2 cellular contexts compared by ENCODE assay signal in the genomic region with DNA sequence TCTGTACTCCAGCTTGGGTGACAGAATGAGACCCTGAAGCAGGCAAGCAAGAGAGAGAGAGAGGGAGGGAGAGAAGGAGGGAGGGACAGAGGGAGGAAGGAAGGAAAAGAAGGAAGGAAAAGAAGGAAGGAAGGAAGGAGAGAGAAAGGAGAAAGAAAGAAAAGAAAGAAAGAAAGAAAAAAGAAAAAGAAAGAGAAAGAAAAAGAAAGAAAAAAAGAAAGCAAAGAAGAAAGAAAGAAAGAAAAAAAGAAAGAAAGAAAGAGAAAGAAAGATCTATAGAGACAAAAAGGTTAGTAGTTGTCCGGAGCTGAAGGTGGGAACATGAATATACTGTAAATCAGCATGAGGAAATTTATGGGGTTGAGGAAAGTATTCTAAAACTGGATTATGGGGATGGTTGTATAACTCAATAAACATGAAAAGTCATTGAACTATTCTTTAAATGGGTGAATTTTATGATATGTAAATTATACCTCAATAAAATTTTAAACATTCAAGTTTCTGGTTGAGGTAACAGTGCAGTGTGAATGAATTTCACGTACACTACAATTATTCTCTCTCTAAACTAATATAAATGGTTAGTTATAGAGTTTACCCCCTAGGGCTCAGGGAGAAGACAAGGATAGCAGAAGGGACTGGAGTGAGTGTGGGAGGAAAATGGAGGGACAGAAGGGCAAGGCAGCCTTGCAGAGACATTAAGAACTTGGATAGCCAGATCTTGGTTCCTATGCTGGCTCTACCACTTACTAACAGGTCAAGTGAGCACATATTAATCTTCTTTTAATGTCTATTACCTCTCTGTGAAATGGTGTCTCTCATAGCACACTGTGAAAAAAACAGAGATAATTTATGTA.
TF ChIP-seq lines count a peak whose summit lies in the region.

No MANE protein-coding gene starts in this region.

TF ChIP-seq in GM23338, 12 proteins besides CTCF, POLR2A, EP300 and RAD21 (continues in another document):
- TF ChIP-seq CREB1 (CRISPR knock-in tag; IDR thresholded peaks at IDR 0.05; ENCODE audit: low read depth) (no peak), ZNF331 (CRISPR knock-in tag; IDR thresholded peaks at IDR 0.05; ENCODE audit: low read depth) (no peak), NANOG (IDR thresholded peaks at IDR 0.05; ENCODE audit: borderline replicate concordance) (no peak), JUNB (IDR thresholded peaks at IDR 0.05; ENCODE audit: unreplicated experiment) (no peak), POLR2AphosphoS5 (IDR thresholded peaks at IDR 0.05; ENCODE audit: low read depth) (no peak), ZNF114 (CRISPR knock-in tag; IDR thresholded peaks at IDR 0.05) (no peak), EZH2phosphoT487 (IDR thresholded peaks at IDR 0.05; ENCODE audit: unreplicated experiment) (no peak), STAT1 (IDR thresholded peaks at IDR 0.05; ENCODE audit: unreplicated experiment) (no peak)
- TF ChIP-seq, protein P1, sequence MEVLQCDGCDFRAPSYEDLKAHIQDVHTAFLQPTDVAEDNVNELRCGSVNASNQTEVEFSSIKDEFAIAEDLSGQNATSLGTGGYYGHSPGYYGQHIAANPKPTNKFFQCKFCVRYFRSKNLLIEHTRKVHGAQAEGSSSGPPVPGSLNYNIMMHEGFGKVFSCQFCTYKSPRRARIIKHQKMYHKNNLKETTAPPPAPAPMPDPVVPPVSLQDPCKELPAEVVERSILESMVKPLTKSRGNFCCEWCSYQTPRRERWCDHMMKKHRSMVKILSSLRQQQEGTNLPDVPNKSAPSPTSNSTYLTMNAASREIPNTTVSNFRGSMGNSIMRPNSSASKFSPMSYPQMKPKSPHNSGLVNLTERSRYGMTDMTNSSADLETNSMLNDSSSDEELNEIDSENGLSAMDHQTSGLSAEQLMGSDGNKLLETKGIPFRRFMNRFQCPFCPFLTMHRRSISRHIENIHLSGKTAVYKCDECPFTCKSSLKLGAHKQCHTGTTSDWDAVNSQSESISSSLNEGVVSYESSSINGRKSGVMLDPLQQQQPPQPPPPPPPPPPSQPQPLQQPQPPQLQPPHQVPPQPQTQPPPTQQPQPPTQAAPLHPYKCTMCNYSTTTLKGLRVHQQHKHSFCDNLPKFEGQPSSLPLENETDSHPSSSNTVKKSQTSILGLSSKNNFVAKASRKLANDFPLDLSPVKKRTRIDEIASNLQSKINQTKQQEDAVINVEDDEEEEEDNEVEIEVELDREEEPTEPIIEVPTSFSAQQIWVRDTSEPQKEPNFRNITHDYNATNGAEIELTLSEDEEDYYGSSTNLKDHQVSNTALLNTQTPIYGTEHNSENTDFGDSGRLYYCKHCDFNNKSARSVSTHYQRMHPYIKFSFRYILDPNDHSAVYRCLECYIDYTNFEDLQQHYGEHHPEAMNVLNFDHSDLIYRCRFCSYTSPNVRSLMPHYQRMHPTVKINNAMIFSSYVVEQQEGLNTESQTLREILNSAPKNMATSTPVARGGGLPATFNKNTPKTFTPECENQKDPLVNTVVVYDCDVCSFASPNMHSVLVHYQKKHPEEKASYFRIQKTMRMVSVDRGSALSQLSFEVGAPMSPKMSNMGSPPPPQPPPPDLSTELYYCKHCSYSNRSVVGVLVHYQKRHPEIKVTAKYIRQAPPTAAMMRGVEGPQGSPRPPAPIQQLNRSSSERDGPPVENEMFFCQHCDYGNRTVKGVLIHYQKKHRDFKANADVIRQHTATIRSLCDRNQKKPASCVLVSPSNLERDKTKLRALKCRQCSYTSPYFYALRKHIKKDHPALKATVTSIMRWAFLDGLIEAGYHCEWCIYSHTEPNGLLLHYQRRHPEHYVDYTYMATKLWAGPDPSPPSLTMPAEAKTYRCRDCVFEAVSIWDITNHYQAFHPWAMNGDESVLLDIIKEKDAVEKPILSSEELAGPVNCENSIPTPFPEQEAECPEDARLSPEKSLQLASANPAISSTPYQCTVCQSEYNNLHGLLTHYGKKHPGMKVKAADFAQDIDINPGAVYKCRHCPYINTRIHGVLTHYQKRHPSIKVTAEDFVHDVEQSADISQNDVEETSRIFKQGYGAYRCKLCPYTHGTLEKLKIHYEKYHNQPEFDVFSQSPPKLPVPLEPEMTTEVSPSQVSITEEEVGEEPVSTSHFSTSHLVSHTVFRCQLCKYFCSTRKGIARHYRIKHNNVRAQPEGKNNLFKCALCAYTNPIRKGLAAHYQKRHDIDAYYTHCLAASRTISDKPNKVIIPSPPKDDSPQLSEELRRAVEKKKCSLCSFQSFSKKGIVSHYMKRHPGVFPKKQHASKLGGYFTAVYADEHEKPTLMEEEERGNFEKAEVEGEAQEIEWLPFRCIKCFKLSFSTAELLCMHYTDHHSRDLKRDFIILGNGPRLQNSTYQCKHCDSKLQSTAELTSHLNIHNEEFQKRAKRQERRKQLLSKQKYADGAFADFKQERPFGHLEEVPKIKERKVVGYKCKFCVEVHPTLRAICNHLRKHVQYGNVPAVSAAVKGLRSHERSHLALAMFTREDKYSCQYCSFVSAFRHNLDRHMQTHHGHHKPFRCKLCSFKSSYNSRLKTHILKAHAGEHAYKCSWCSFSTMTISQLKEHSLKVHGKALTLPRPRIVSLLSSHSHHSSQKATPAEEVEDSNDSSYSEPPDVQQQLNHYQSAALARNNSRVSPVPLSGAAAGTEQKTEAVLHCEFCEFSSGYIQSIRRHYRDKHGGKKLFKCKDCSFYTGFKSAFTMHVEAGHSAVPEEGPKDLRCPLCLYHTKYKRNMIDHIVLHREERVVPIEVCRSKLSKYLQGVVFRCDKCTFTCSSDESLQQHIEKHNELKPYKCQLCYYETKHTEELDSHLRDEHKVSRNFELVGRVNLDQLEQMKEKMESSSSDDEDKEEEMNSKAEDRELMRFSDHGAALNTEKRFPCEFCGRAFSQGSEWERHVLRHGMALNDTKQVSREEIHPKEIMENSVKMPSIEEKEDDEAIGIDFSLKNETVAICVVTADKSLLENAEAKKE (CRISPR knock-in tag; IDR thresholded peaks at IDR 0.05) = no peak
- TF ChIP-seq, protein P2, sequence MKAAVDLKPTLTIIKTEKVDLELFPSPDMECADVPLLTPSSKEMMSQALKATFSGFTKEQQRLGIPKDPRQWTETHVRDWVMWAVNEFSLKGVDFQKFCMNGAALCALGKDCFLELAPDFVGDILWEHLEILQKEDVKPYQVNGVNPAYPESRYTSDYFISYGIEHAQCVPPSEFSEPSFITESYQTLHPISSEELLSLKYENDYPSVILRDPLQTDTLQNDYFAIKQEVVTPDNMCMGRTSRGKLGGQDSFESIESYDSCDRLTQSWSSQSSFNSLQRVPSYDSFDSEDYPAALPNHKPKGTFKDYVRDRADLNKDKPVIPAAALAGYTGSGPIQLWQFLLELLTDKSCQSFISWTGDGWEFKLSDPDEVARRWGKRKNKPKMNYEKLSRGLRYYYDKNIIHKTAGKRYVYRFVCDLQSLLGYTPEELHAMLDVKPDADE (IDR thresholded peaks at IDR 0.05) = no peak

TF ChIP-seq in K562, 482 proteins besides CTCF, POLR2A, EP300 and RAD21:
- no peak for TF ChIP-seq TAF7 (tag; IDR thresholded peaks at IDR 0.05)
- TF ChIP-seq, protein P3, sequence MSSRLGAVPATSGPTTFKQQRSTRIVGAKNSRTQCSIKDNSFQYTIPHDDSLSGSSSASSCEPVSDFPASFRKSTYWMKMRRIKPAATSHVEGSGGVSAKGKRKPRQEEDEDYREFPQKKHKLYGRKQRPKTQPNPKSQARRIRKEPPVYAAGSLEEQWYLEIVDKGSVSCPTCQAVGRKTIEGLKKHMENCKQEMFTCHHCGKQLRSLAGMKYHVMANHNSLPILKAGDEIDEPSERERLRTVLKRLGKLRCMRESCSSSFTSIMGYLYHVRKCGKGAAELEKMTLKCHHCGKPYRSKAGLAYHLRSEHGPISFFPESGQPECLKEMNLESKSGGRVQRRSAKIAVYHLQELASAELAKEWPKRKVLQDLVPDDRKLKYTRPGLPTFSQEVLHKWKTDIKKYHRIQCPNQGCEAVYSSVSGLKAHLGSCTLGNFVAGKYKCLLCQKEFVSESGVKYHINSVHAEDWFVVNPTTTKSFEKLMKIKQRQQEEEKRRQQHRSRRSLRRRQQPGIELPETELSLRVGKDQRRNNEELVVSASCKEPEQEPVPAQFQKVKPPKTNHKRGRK (tag; IDR thresholded peaks at IDR 0.05) = peak; percentile 91
